Comparison of ENCODE assay signal across 1 cellular context in the genomic region with DNA sequence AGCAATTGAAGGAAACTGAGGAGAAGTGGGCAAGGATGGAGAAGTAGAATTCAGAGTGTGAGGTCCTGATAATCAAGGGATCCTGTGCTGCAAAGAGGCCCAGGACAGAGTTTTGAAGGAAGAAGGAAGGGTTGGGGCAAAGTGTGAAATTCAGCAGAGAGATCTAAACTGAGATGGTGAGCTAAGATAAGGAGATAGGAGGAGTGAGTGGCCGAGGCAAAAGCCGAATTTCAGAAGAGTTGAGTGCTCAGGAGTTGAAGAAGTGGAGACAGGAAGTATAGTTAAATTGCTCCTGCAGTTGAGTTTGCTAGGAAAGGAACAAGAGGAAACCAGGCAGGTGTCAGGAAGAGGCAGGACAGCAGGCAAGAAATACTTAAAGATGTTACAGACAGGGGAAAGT.
TF ChIP-seq lines count a peak whose summit lies in the region.

No MANE protein-coding gene starts in this region.

TF ChIP-seq in GM23338, 12 proteins besides CTCF, POLR2A, EP300 and RAD21:
- TF ChIP-seq, protein P1, sequence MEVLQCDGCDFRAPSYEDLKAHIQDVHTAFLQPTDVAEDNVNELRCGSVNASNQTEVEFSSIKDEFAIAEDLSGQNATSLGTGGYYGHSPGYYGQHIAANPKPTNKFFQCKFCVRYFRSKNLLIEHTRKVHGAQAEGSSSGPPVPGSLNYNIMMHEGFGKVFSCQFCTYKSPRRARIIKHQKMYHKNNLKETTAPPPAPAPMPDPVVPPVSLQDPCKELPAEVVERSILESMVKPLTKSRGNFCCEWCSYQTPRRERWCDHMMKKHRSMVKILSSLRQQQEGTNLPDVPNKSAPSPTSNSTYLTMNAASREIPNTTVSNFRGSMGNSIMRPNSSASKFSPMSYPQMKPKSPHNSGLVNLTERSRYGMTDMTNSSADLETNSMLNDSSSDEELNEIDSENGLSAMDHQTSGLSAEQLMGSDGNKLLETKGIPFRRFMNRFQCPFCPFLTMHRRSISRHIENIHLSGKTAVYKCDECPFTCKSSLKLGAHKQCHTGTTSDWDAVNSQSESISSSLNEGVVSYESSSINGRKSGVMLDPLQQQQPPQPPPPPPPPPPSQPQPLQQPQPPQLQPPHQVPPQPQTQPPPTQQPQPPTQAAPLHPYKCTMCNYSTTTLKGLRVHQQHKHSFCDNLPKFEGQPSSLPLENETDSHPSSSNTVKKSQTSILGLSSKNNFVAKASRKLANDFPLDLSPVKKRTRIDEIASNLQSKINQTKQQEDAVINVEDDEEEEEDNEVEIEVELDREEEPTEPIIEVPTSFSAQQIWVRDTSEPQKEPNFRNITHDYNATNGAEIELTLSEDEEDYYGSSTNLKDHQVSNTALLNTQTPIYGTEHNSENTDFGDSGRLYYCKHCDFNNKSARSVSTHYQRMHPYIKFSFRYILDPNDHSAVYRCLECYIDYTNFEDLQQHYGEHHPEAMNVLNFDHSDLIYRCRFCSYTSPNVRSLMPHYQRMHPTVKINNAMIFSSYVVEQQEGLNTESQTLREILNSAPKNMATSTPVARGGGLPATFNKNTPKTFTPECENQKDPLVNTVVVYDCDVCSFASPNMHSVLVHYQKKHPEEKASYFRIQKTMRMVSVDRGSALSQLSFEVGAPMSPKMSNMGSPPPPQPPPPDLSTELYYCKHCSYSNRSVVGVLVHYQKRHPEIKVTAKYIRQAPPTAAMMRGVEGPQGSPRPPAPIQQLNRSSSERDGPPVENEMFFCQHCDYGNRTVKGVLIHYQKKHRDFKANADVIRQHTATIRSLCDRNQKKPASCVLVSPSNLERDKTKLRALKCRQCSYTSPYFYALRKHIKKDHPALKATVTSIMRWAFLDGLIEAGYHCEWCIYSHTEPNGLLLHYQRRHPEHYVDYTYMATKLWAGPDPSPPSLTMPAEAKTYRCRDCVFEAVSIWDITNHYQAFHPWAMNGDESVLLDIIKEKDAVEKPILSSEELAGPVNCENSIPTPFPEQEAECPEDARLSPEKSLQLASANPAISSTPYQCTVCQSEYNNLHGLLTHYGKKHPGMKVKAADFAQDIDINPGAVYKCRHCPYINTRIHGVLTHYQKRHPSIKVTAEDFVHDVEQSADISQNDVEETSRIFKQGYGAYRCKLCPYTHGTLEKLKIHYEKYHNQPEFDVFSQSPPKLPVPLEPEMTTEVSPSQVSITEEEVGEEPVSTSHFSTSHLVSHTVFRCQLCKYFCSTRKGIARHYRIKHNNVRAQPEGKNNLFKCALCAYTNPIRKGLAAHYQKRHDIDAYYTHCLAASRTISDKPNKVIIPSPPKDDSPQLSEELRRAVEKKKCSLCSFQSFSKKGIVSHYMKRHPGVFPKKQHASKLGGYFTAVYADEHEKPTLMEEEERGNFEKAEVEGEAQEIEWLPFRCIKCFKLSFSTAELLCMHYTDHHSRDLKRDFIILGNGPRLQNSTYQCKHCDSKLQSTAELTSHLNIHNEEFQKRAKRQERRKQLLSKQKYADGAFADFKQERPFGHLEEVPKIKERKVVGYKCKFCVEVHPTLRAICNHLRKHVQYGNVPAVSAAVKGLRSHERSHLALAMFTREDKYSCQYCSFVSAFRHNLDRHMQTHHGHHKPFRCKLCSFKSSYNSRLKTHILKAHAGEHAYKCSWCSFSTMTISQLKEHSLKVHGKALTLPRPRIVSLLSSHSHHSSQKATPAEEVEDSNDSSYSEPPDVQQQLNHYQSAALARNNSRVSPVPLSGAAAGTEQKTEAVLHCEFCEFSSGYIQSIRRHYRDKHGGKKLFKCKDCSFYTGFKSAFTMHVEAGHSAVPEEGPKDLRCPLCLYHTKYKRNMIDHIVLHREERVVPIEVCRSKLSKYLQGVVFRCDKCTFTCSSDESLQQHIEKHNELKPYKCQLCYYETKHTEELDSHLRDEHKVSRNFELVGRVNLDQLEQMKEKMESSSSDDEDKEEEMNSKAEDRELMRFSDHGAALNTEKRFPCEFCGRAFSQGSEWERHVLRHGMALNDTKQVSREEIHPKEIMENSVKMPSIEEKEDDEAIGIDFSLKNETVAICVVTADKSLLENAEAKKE (CRISPR knock-in tag; IDR thresholded peaks at IDR 0.05): no peak
- TF ChIP-seq EZH2 (IDR thresholded peaks at IDR 0.05; ENCODE audit: low read depth, unreplicated experiment) (no peak), ZNF114 (CRISPR knock-in tag; IDR thresholded peaks at IDR 0.05) (no peak), ZNF331 (CRISPR knock-in tag; IDR thresholded peaks at IDR 0.05; ENCODE audit: low read depth) (no peak), STAT1 (IDR thresholded peaks at IDR 0.05; ENCODE audit: unreplicated experiment) (no peak), NANOG (IDR thresholded peaks at IDR 0.05; ENCODE audit: borderline replicate concordance) (no peak)
- TF ChIP-seq, protein P2, sequence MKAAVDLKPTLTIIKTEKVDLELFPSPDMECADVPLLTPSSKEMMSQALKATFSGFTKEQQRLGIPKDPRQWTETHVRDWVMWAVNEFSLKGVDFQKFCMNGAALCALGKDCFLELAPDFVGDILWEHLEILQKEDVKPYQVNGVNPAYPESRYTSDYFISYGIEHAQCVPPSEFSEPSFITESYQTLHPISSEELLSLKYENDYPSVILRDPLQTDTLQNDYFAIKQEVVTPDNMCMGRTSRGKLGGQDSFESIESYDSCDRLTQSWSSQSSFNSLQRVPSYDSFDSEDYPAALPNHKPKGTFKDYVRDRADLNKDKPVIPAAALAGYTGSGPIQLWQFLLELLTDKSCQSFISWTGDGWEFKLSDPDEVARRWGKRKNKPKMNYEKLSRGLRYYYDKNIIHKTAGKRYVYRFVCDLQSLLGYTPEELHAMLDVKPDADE (IDR thresholded peaks at IDR 0.05): no peak
